ENCODE assay signal across 1 cellular context in genomic region chr7:27739914-27740448, GRCh38.
TF ChIP-seq lines count a peak whose summit lies in the region.

Gene TAX1BP1, plus strand, starts transcription at chr7:27740162. Its CDS starts 8,363 bp downstream, at chr7:27748525.

TF ChIP-seq in GM23338, 12 proteins besides CTCF, POLR2A, EP300 and RAD21 (continued from another document):
- TF ChIP-seq EZH2 (IDR thresholded peaks at IDR 0.05; ENCODE audit: low read depth, unreplicated experiment) = no peak
- TF ChIP-seq ZNF462 (CRISPR knock-in tag; IDR thresholded peaks at IDR 0.05) = no peak
- TF ChIP-seq EZH2phosphoT487 (IDR thresholded peaks at IDR 0.05; ENCODE audit: unreplicated experiment) = no peak
TF ChIP-seq in GM23338: peak in this region for 3.
